25 cellular contexts compared by ENCODE assay signal in genomic region chr1:35790670-35791069, GRCh38.
"Had no signal": no experiment of that assay in that cellular context is flagged by ENCODE, and none has a peak within 500 bp of the region (broad histone marks: within the 10 kb centered on the region; RNA-seq: fewer than 3 reads in every experiment).

No MANE protein-coding gene starts in this region.

- H3K9me3 ChIP-seq: esophagus muscularis mucosa, gastrocnemius medialis, heart right ventricle, lower lobe of right lung, mucosa of descending colon had no signal

- ATAC-seq: effector memory CD8-positive, alpha-beta T cell; foreskin keratinocyte; gastrocnemius medialis; heart right ventricle; left colon; left lobe of liver; left ventricle myocardium superior; lower lobe of right lung; mucosa of descending colon had no signal

- FAIRE-seq: colon, endothelial cell of umbilical vein, islet of Langerhans, keratinocyte had no signal

- DNase-seq: dermis blood vessel endothelial cell; dorsolateral prefrontal cortex; effector CD4-positive, alpha-beta T cell; effector memory CD8-positive, alpha-beta T cell; endodermal cell; foreskin keratinocyte; gastrocnemius medialis; glutamatergic neuron; head of caudate nucleus; heart right ventricle; hippocampal formation; kidney glomerular epithelial cell; left colon; left ventricle myocardium superior; lower lobe of right lung; mesenchymal stem cell; mucosa of descending colon; naive B cell had no signal

- H3K27ac ChIP-seq: coronary artery, dorsolateral prefrontal cortex, esophagus muscularis mucosa, foreskin keratinocyte, gastrocnemius medialis, heart right ventricle, lower lobe of right lung had no signal

- H3K4me1 ChIP-seq: esophagus muscularis mucosa, foreskin keratinocyte, gastrocnemius medialis, heart right ventricle, lower lobe of right lung had no signal

- H3K4me3 ChIP-seq: coronary artery, dorsolateral prefrontal cortex, esophagus muscularis mucosa, gastrocnemius medialis, heart right ventricle, lower lobe of right lung, mucosa of descending colon had no signal

- H3K36me3 ChIP-seq: esophagus muscularis mucosa, gastrocnemius medialis, heart right ventricle, lower lobe of right lung had no signal

- H3K27me3 ChIP-seq: dorsolateral prefrontal cortex, esophagus muscularis mucosa, foreskin keratinocyte, gastrocnemius medialis, heart right ventricle had no signal
